ENCODE assay signal across 8 cellular contexts in the genomic region with DNA sequence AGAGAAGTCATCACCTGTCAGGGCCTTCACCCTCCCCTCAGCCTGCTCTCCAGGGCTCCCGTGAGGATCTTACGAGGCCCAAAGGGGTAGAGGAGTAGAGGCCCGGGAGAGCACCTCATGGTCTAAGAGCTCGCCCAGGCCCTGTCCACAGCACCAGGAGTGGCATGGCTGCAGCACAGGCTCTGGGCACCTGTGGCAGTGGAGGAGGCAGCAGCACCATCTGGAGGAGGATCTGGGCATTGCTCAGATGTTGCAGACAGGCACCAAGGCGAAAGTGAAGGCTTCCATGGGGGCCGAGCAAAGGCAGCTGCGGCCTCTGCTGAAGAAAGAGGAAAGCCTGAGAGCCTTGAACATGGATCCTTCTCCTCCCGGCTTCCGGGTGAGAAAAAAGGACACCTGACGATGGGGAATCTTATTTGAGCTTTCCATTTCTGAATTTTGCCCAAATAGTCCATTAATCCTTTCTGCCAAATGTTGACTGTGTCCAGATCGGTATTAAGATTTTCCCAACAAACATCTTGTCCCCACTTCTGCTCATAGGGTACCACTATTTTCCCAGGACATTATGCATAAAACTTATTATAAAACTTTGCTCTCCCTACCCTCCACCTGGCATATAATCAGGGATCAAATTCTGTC.
A peak's percentile ranks its signal among the peaks of the same experiment; 100 is the strongest.
DNase-seq lines count a peak whose midpoint lies in the region; ATAC-seq and TF ChIP-seq lines count a peak whose summit lies in the region.

No MANE protein-coding gene starts in this region.

- ATAC-seq in GM18508 (IDR thresholded peaks at IDR 0.05; ENCODE audit: insufficient read depth, unreplicated experiment) (peak; percentile 98), HG02938 (IDR thresholded peaks at IDR 0.05; ENCODE audit: unreplicated experiment) (peak; percentile 98), natural killer cell (peak; percentile 96 to 100 (median 100)), upper lobe of left lung (ENCODE audit: low FRiP score in 2 of 2) (peak; percentile 75 to 79)

- no peak overlapping the region for H3K4me3 ChIP-seq in upper lobe of left lung

- no peaks in the 10 kb centered on the region for H3K27me3 Mint-ChIP-seq in endothelial cell (ENCODE audit: unreplicated experiment)
- peaks cover 0 to 9% of the 10 kb centered on the region in 2 donors for H3K27me3 Mint-ChIP-seq in natural killer cell (ENCODE audit: low read depth in 2 of 2)

- peak; percentile 30 for DNase-seq in AG08395 (ENCODE audit: low spot score)
- peak; percentile 40 for DNase-seq in NCI-H226
- DNase-seq in activated CD4-positive, alpha-beta T cell treated with anti-CD3 and anti-CD28 coated beads, Interleukin-2, amount 50 U/mL, for 48 hours: peak; percentile 80 to 84
- peak; percentile 68 for DNase-seq in endothelial cell (ENCODE audit: low spot score)
- peak; percentile 74 for DNase-seq in natural killer cell
- DNase-seq in upper lobe of left lung: peak; percentile 41 to 61

- no peak for TF ChIP-seq POLR2A in upper lobe of left lung (IDR thresholded peaks at IDR 0.05)

- H3K27ac ChIP-seq in upper lobe of left lung: no peak overlapping the region

- H3K9me3 Mint-ChIP-seq in endothelial cell (ENCODE audit: unreplicated experiment): no peaks in the 10 kb centered on the region
- no peaks in the 10 kb centered on the region for H3K9me3 Mint-ChIP-seq in natural killer cell

- H3K4me1 Mint-ChIP-seq in endothelial cell (ENCODE audit: unreplicated experiment) (no peaks in the 10 kb centered on the region), natural killer cell (peaks cover 0 to 20% of the 10 kb centered on the region in 2 donors)

- no peaks in the 10 kb centered on the region for H3K36me3 ChIP-seq in upper lobe of left lung

- TF ChIP-seq CTCF in endothelial cell (IDR thresholded peaks at IDR 0.05; ENCODE audit: unreplicated experiment) (peak; percentile 59), natural killer cell (IDR thresholded peaks at IDR 0.05) (peak; percentile 85), upper lobe of left lung (IDR thresholded peaks at IDR 0.05) (peak in 5 of 6 experiments; percentile 52 to 61 (median 55))

- H3K4me3 Mint-ChIP-seq in endothelial cell (ENCODE audit: unreplicated experiment): no peak overlapping the region
- no peak overlapping the region for H3K4me3 Mint-ChIP-seq in natural killer cell

- H3K27ac Mint-ChIP-seq in endothelial cell (ENCODE audit: unreplicated experiment): no peak overlapping the region
- H3K27ac Mint-ChIP-seq in natural killer cell: peak overlapping the region in 1 of 2 donors; percentile 65

- intact Hi-C loops in natural killer cell (cut with micrococcal nuclease): loop anchor here (1.0 to 5.0 kb wide), 4 partner anchors 130 to 471 kb away; no protein-coding TSS in a partner anchor

- WGBS in upper lobe of left lung, 2 donors: 78 to 82% methylated on average over 4 to 10 of the region's 11 CpGs

- H3K9me3 ChIP-seq in upper lobe of left lung: no peaks in the 10 kb centered on the region

- H3K4me1 ChIP-seq in upper lobe of left lung: peaks cover 0 to 6% (median 2%) of the 10 kb centered on the region in 4 donors

- no peak for TF ChIP-seq EP300 in upper lobe of left lung (IDR thresholded peaks at IDR 0.05)

- H3K27me3 ChIP-seq in upper lobe of left lung: no peaks in the 10 kb centered on the region

- H3K36me3 Mint-ChIP-seq in endothelial cell (ENCODE audit: low read depth, unreplicated experiment) (no peaks in the 10 kb centered on the region), natural killer cell (no peaks in the 10 kb centered on the region)

Comparison
In these comparisons a context has a peak if more than half of its experiments do, and no peak if none do; other contexts are left out.
1. DNase-seq: peak in every context shown above with its lines; median percentile 82 in activated CD4-positive, alpha-beta T cell treated with anti-CD3 and anti-CD28 coated beads, Interleukin-2, amount 50 U/mL, for 48 hours; 74 in natural killer cell; 68 in endothelial cell; 51 in upper lobe of left lung; 40 in NCI-H226; 30 in AG08395.